Comparison of ENCODE assay signal across 18 cellular contexts in genomic region chr21:43877936-43878575, GRCh38. TPM values are rescaled to one million over a fixed set of nuclear protein-coding genes. Genes with fewer than 3 reads are reported as not detected.
DNase-seq lines count a peak whose midpoint lies in the region; ATAC-seq and TF ChIP-seq lines count a peak whose summit lies in the region.
"Had no signal": no experiment of that assay in that cellular context is flagged by ENCODE, and none has a peak within 500 bp of the region (broad histone marks: within the 10 kb centered on the region; RNA-seq: fewer than 3 reads in every experiment).

No MANE protein-coding gene starts in this region.

- H2AK5ac ChIP-seq in IMR-90 (ENCODE audit: low read depth, low read length), result no peak overlapping the region

- CTCF ChIA-PET in IMR-90 (lab: Yijun Ruan, JAX) (no interaction called here), MCF 10A (lab: Yijun Ruan, JAX) (no interaction called here)

- no peak overlapping the region for H3K4me3 ChIP-seq in IMR-90 (ENCODE audit: insufficient read depth, low read depth, low read length)
- H3K4me3 ChIP-seq in liver (ENCODE audit: low read depth in 1 of 3, low read length in 3 of 3), result no peak overlapping the region
- H3K4me3 ChIP-seq in spleen, result no peak overlapping the region
- H3K4me3 ChIP-seq: BLaER1 had no signal

- 0 out of 2 replicates have a peak, but pooled peaks cover 3% of the 10 kb centered on the region for H3K4me1 ChIP-seq in IMR-90 (ENCODE audit: control insufficient read depth, insufficient read depth, low read length)
- peaks cover 3 to 39% (median 29%) of the 10 kb centered on the region in 4 donors for H3K4me1 ChIP-seq in liver (ENCODE audit: control insufficient read depth in 4 of 4, insufficient read depth in 4 of 4, low read length in 3 of 4)
- peaks cover 0 to 82% (median 43%) of the 10 kb centered on the region in 6 donors for H3K4me1 ChIP-seq in spleen

- H4K91ac ChIP-seq in IMR-90 (ENCODE audit: insufficient read depth, low read depth, low read length), result no peak overlapping the region

- no peaks in the 10 kb centered on the region for H3K27me3 Mint-ChIP-seq in activated T-helper 2 cell treated with anti-CD3 and anti-CD28 coated beads, Interferon-gamma antibody, Interleukin-2, Interleukin-4, amounts not matched to agents 10 μg/mL and 5 μg/mL and 100 μg/mL, durations not matched to agents 14 hours and 24 hours and 36 hours (ENCODE audit: low read depth)
- no peaks in the 10 kb centered on the region for H3K27me3 Mint-ChIP-seq in MCF 10A (ENCODE audit: insufficient read depth, unreplicated experiment)
- H3K27me3 Mint-ChIP-seq: CD4-positive, alpha-beta T cell had no signal

- TF ChIP-seq CTCF in IMR-90 (conservative IDR thresholded peaks at IDR 0.05; ENCODE audit: low read depth, low read length), result no peak
- TF ChIP-seq CTCF in liver (IDR thresholded peaks at IDR 0.05; ENCODE audit: low read depth, low read length, missing input control), result no peak
- TF ChIP-seq CTCF in spleen (IDR thresholded peaks at IDR 0.05 in 8 of 11, conservative IDR thresholded peaks at IDR 0.05 in 3 of 11), result no peak
- no peak for TF ChIP-seq CTCF in MCF 10A (IDR thresholded peaks at IDR 0.05; ENCODE audit: unreplicated experiment)

- ATAC-seq in IMR-90 (ENCODE audit: low read depth) (no peak), Right ventricle myocardium superior (ENCODE audit: poor library complexity) (no peak)
- ATAC-seq: PC-3 had no signal

- H2BK15ac ChIP-seq in IMR-90 (ENCODE audit: low read depth, low read length), result no peak overlapping the region

- TF ChIP-seq POLR2A in IMR-90 (IDR thresholded peaks at IDR 0.05; ENCODE audit: low read depth, low read length) (no peak), spleen (IDR thresholded peaks at IDR 0.05) (no peak)

- H2BK20ac ChIP-seq in IMR-90 (ENCODE audit: low read depth, low read length), result no peak overlapping the region

- no peaks in the 10 kb centered on the region for H3K9me3 ChIP-seq in IMR-90 (ENCODE audit: control insufficient read depth, insufficient read depth, low read length)
- no peaks in the 10 kb centered on the region for H3K9me3 ChIP-seq in liver (ENCODE audit: control insufficient read depth in 4 of 4, low read length in 3 of 4)
- peaks cover 0 to 5% (median 0%) of the 10 kb centered on the region in 8 donors for H3K9me3 ChIP-seq in spleen

- H3K27ac ChIP-seq in IMR-90 (ENCODE audit: insufficient read depth, low read length) (no peak overlapping the region), liver (ENCODE audit: low read depth in 1 of 2, low read length in 2 of 2) (no peak overlapping the region), spleen (no peak overlapping the region)
- H3K27ac ChIP-seq: BLaER1 had no signal

- dilution Hi-C loops in IMR-90 (cut with HindIII; ENCODE audit: low sequenced_read_pairs, unreplicated experiment), result no loop called here

- H3K9me3 Mint-ChIP-seq in activated T-helper 2 cell treated with anti-CD3 and anti-CD28 coated beads, Interferon-gamma antibody, Interleukin-2, Interleukin-4, amounts not matched to agents 10 μg/mL and 5 μg/mL and 100 μg/mL, durations not matched to agents 14 hours and 24 hours and 36 hours, result peaks cover 4% of the 10 kb centered on the region
- H3K9me3 Mint-ChIP-seq in MCF 10A (ENCODE audit: unreplicated experiment), result no peaks in the 10 kb centered on the region
- H3K9me3 Mint-ChIP-seq: CD4-positive, alpha-beta T cell had no signal

- H3K56ac ChIP-seq in IMR-90 (ENCODE audit: extremely low read depth, insufficient read depth, low read length), result no peak overlapping the region

- peaks cover 18% of the 10 kb centered on the region for H3K9me1 ChIP-seq in IMR-90 (ENCODE audit: insufficient read depth, low read length)

- no peak overlapping the region for H3K18ac ChIP-seq in IMR-90 (ENCODE audit: low read depth, low read length)

- peaks cover 59% of the 10 kb centered on the region for H3K36me3 Mint-ChIP-seq in activated T-helper 2 cell treated with anti-CD3 and anti-CD28 coated beads, Interferon-gamma antibody, Interleukin-2, Interleukin-4, amounts not matched to agents 10 μg/mL and 5 μg/mL and 100 μg/mL, durations not matched to agents 14 hours and 24 hours and 36 hours (ENCODE audit: low read depth)
- H3K36me3 Mint-ChIP-seq in MCF 10A (ENCODE audit: insufficient read depth, unreplicated experiment), result peaks cover 28% of the 10 kb centered on the region

- H3K23ac ChIP-seq in IMR-90 (ENCODE audit: low read depth, low read length), result no peak overlapping the region

- H3K27me3 ChIP-seq in IMR-90 (ENCODE audit: control insufficient read depth, insufficient read depth, low read length), result no peaks in the 10 kb centered on the region
- H3K27me3 ChIP-seq in liver (ENCODE audit: control insufficient read depth in 4 of 4, insufficient read depth in 4 of 4, low read length in 3 of 4), result no peaks in the 10 kb centered on the region
- H3K27me3 ChIP-seq in spleen (replicated peaks in 1 of 7), result no peaks in the 10 kb centered on the region
- H3K27me3 ChIP-seq: BLaER1 had no signal

- H3K9ac ChIP-seq in IMR-90 (ENCODE audit: low read depth, low read length) (no peak overlapping the region), liver (ENCODE audit: low read depth in 1 of 2, low read length in 2 of 2) (no peak overlapping the region)
- H3K9ac ChIP-seq: BLaER1 had no signal

- H2BK5ac ChIP-seq in IMR-90 (ENCODE audit: low read depth, low read length, poor library complexity, severe bottlenecking), result no peak overlapping the region

- H3K4me2 ChIP-seq in IMR-90 (ENCODE audit: low read depth, low read length), result no peak overlapping the region
- H3K4me2 ChIP-seq: BLaER1 had no signal

- BruUV-seq in IMR-90 (replicated peaks; lab: Mats Ljungman, UMichigan) (no TSS peak), MCF 10A (replicated peaks; lab: Mats Ljungman, UMichigan) (no TSS peak)

- DNase-seq in IMR-90 (no peak), spleen (peak; percentile 58), Right ventricle myocardium superior (no peak), MCF 10A (ENCODE audit: unreplicated experiment) (no peak), KBM-7 (no peak)
- no peak for DNase-seq in activated T-helper 2 cell treated with anti-CD3 and anti-CD28 coated beads, Interferon-gamma antibody, Interleukin-2, Interleukin-4, amounts not matched to agents 10 μg/mL and 5 μg/mL and 100 μg/mL, durations not matched to agents 14 hours and 24 hours and 36 hours (ENCODE audit: low spot score)
- DNase-seq: CD4-positive, alpha-beta T cell; MM.1S; NCI-H1048; NCI-H1436; NCI-H187 treated with DMSO at 0.1 percent for 48 hours; NCI-H2107; NCI-H446 treated with DMSO at 0.1 percent for 48 hours; NCI-H526 treated with DMSO at 0.1 percent for 48 hours; PC-3; SHP77 had no signal

- peak overlapping the region; percentile 28 for H3K27ac Mint-ChIP-seq in activated T-helper 2 cell treated with anti-CD3 and anti-CD28 coated beads, Interferon-gamma antibody, Interleukin-2, Interleukin-4, amounts not matched to agents 10 μg/mL and 5 μg/mL and 100 μg/mL, durations not matched to agents 14 hours and 24 hours and 36 hours
- H3K27ac Mint-ChIP-seq in MCF 10A (ENCODE audit: low read depth, unreplicated experiment), result no peak overlapping the region
- H3K27ac Mint-ChIP-seq: CD4-positive, alpha-beta T cell had no signal

- peaks cover 61% of the 10 kb centered on the region for H4K20me1 ChIP-seq in IMR-90 (ENCODE audit: insufficient read depth, low read length)

- peak overlapping the region; percentile 77 for H2AK9ac ChIP-seq in IMR-90 (replicated peaks; ENCODE audit: low read depth, low read length, poor library complexity)

- intact Hi-C loops in IMR-90 (cut with micrococcal nuclease), result no loop called here
- intact Hi-C loops in activated T-helper 2 cell treated with anti-CD3 and anti-CD28 coated beads, Interferon-gamma antibody, Interleukin-2, Interleukin-4, amounts not matched to agents 10 μg/mL and 5 μg/mL and 100 μg/mL, durations not matched to agents 14 hours and 24 hours and 36 hours (cut with micrococcal nuclease), result no loop called here
- intact Hi-C loops in spleen (cut with DNase I; ENCODE audit: low total_unique reads), result no loop called here
- intact Hi-C loops in Right ventricle myocardium superior (cut with DNase I), result no loop called here
- intact Hi-C loops in MCF 10A (cut with micrococcal nuclease), result no loop called here

- WGBS in IMR-90 (ENCODE audit: extremely low coverage in 2 of 2, insufficient read length in 1 of 2), 2 experiments, result 93% methylated on average over 12 of the region's 25 CpGs; no CpG with 5 or more reads in 1 of the 2 experiments
- 80% methylated on average over 25 of the region's 25 CpGs for WGBS in liver
- WGBS in spleen, 5 donors, result 94 to 97% (median 95%) methylated on average over 25 of the region's 25 CpGs

- H2AFZ ChIP-seq in IMR-90 (replicated peaks; ENCODE audit: low read length, poor library complexity), result no peak overlapping the region

- H3K14ac ChIP-seq in IMR-90 (replicated peaks; ENCODE audit: low read depth, low read length), result no peak overlapping the region

- no peak overlapping the region for H3K4me3 Mint-ChIP-seq in activated T-helper 2 cell treated with anti-CD3 and anti-CD28 coated beads, Interferon-gamma antibody, Interleukin-2, Interleukin-4, amounts not matched to agents 10 μg/mL and 5 μg/mL and 100 μg/mL, durations not matched to agents 14 hours and 24 hours and 36 hours (ENCODE audit: low read depth)
- no peak overlapping the region for H3K4me3 Mint-ChIP-seq in MCF 10A (ENCODE audit: unreplicated experiment)
- H3K4me3 Mint-ChIP-seq: CD4-positive, alpha-beta T cell had no signal

- POLR2A ChIA-PET in IMR-90 (lab: Charles Lee; ENCODE audit: unreplicated experiment), result no interaction called here
- POLR2A ChIA-PET in MCF 10A (lab: Yijun Ruan, JAX), result interaction anchor here (0.6 kb wide), 1 partner anchor 16 kb away, joined by 3 read pairs; no protein-coding TSS in a partner anchor

- peaks cover 55% of the 10 kb centered on the region for H3K4me1 Mint-ChIP-seq in activated T-helper 2 cell treated with anti-CD3 and anti-CD28 coated beads, Interferon-gamma antibody, Interleukin-2, Interleukin-4, amounts not matched to agents 10 μg/mL and 5 μg/mL and 100 μg/mL, durations not matched to agents 14 hours and 24 hours and 36 hours (ENCODE audit: low read depth)
- H3K4me1 Mint-ChIP-seq in MCF 10A (ENCODE audit: insufficient read depth, unreplicated experiment), result peaks cover 18% of the 10 kb centered on the region

- peaks cover 38 to 74% of the 10 kb centered on the region in 2 experiments for H3K79me1 ChIP-seq in IMR-90 (ENCODE audit: low read depth in 1 of 2, low read length in 2 of 2)

- no peak overlapping the region for H4K8ac ChIP-seq in IMR-90 (ENCODE audit: low read depth in 2 of 2, low read length in 2 of 2)

- TF ChIP-seq RAD21 in IMR-90 (IDR thresholded peaks at IDR 0.05; ENCODE audit: low read length) (no peak), liver (IDR thresholded peaks at IDR 0.05) (no peak)

- H3K36me3 ChIP-seq in IMR-90 (ENCODE audit: control insufficient read depth, insufficient read depth, low read length) (peaks cover 4% of the 10 kb centered on the region), liver (ENCODE audit: control insufficient read depth in 4 of 4, insufficient read depth in 3 of 4, low read depth in 1 of 4, low read length in 3 of 4) (no peaks in the 10 kb centered on the region), spleen (peaks cover 0 to 57% (median 4%) of the 10 kb centered on the region in 6 donors)

- H4K5ac ChIP-seq in IMR-90 (ENCODE audit: low read depth, low read length), result no peak overlapping the region

- H2BK120ac ChIP-seq in IMR-90 (ENCODE audit: low read depth, low read length), result no peak overlapping the region

- H3K4ac ChIP-seq in IMR-90 (ENCODE audit: low read depth, low read length), result no peak overlapping the region

- in situ Hi-C loops in IMR-90 (cut with MboI; ENCODE audit: low sequenced_read_pairs), result no loop called here
- in situ Hi-C loops in KBM-7 (cut with MboI; ENCODE audit: low pct_unique_long_range_greater_than_20kb, low sequenced_read_pairs), result no loop called here

RNA-seq across cellular contexts. Expression of gene AGPAT3, which starts 13.0 kb away (rescaled TPM):
- total RNA-seq in IMR-90 (2012; rRNA removed), result 24.2 and 27.1 TPM in 2 replicates
- polyA plus RNA-seq in IMR-90 (2012; rRNA removed), result 36.2 and 38.7 TPM in 2 replicates
- 32.1 and 32.6 TPM in 2 replicates for polyA plus RNA-seq in IMR-90 (2012; cell fraction: cytosol; rRNA removed)
- polyA plus RNA-seq in IMR-90 (2012; cell fraction: nucleus; rRNA removed; ENCODE audit: low replicate concordance), result 48.7 and 55.4 TPM in 2 replicates
- 126 and 134 TPM in 2 replicates for total RNA-seq in activated T-helper 2 cell treated with anti-CD3 and anti-CD28 coated beads, Interferon-gamma antibody, Interleukin-2, Interleukin-4, amounts not matched to agents 10 μg/mL and 5 μg/mL and 100 μg/mL, durations not matched to agents 14 hours and 24 hours and 36 hours
- total RNA-seq in liver, result 100 to 1,000 TPM in 1 of 2 donors, 10 to 100 TPM in 1; 60.7 to 148 TPM
- polyA plus RNA-seq in liver, result 10 to 100 TPM; 32.3 to 58.9 TPM
- 10 to 100 TPM; 50.8 to 92.0 (median 64.5) TPM for total RNA-seq in spleen
- 10 to 100 TPM in 1 of 3 donors, 1 to 10 TPM in 2; 6.9 to 20.7 (median 8.3) TPM for polyA plus RNA-seq in spleen
- total RNA-seq in Right ventricle myocardium superior, result 96.3 TPM
- 58.3 and 70.6 TPM in 2 replicates for total RNA-seq in MCF 10A (2022)
